Comparison of ENCODE assay signal across 10 cellular contexts in the genomic region with DNA sequence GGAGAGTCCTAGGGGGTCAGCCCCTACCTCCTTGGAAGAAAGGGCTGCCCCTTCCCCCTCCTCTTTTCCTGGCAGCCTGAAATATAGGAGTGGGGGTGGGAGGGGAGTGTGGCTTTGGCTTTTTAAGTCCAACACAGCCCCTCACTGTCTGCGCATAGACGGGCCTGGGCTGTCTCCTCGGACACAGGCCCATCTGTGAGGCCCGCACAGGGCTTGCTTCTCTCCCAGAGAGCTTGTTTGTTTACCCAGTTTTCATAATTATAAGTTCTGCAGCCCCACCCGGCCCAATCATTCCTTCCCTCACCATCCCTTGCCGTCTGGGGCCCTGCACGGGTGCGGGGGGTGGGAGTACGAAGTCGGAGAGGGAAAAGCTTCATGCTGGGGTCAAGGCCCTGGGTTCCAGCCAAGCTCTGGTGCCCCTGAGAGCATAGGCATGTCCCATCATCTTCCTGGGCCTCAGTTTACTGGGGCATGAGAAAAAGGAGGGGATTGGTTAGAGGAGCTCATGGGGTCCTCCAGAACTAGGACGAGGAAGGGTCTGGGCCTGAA. TPM values are rescaled to one million over a fixed set of nuclear protein-coding genes. Genes with fewer than 3 reads are reported as not detected.
DNase-seq lines count a peak whose midpoint lies in the region; ATAC-seq, FAIRE-seq and TF ChIP-seq lines count a peak whose summit lies in the region.
"Had no signal": no experiment of that assay in that cellular context is flagged by ENCODE, and none has a peak within 500 bp of the region (broad histone marks: within the 10 kb centered on the region; RNA-seq: fewer than 3 reads in every experiment).

No MANE protein-coding gene starts in this region.

- H3K36me3 ChIP-seq in Panc1 (ENCODE audit: control insufficient read depth, insufficient read depth, low read length) (no peaks in the 10 kb centered on the region), H1 (ENCODE audit: control insufficient read depth in 2 of 4, insufficient read depth in 4 of 4, low read length in 3 of 4) (no peaks in the 10 kb centered on the region), trophoblast cell (ENCODE audit: control insufficient read depth in 1 of 2, insufficient read depth in 2 of 2, low read length in 2 of 2) (peaks cover 39 to 40% of the 10 kb centered on the region in 2 experiments)

- H3K27ac ChIP-seq in Panc1 (ENCODE audit: low read length) (peak overlapping the region; percentile 72), H1 (ENCODE audit: low read depth, low read length) (no peak overlapping the region), trophoblast cell (ENCODE audit: low read depth, low read length) (peak overlapping the region; percentile 96)
- H3K27ac ChIP-seq: HL-60 had no signal

- POLR2A ChIA-PET in Panc1 (lab: Charles Lee) = interaction anchor here (0.7 kb wide), 1 partner anchor 36 kb away, joined by 3 read pairs; no protein-coding TSS in a partner anchor
- POLR2A ChIA-PET in H1 (lab: Charles Lee; ENCODE audit: partially characterized antibody) = interaction anchor here (0.6 to 1.7 kb wide), 4 partner anchors 9 to 107 kb away, joined by 3 to 14 read pairs (median 4); a partner anchor contains a TSS
- POLR2A ChIA-PET in GM10248 (lab: Yijun Ruan, JAX) = no interaction called here

- H3K27me3 Mint-ChIP-seq in CD14-positive monocyte (ENCODE audit: low read depth in 3 of 3) = peaks cover 5 to 6% (median 5%) of the 10 kb centered on the region in 3 donors

- 84% methylated on average over 11 of the region's 11 CpGs; no CpG with 5 or more reads in 1 of the 2 experiments for WGBS in H1 (ENCODE audit: extremely low coverage in 1 of 2, insufficient coverage in 1 of 2, insufficient read length in 1 of 2, insufficient replicate concordance in 2 of 2, low coverage in 1 of 2, low lambda C conversion rate in 2 of 2, missing lambda C conversion rate in 1 of 2), 2 experiments
- WGBS in trophoblast cell (ENCODE audit: extremely low coverage, insufficient coverage, insufficient read length) = no CpG with 5 or more reads among the region's 11 CpGs

- no peak overlapping the region for H3K4me3 Mint-ChIP-seq in CD14-positive monocyte

- H4K8ac ChIP-seq in H1 (ENCODE audit: extremely low read depth, insufficient read depth, low read length) = peak overlapping the region; percentile 54; the same call in 1 of the 2 replicates
- H4K8ac ChIP-seq in trophoblast cell (ENCODE audit: low read depth, low read length) = peak overlapping the region; percentile 87

- H3K4me2 ChIP-seq in H1 (ENCODE audit: insufficient read depth in 1 of 2, low read depth in 2 of 2, low read length in 2 of 2) = no peak overlapping the region
- H3K4me2 ChIP-seq in trophoblast cell (ENCODE audit: low read length) = peak overlapping the region; percentile 15

- peaks cover 0 to 54% of the 10 kb centered on the region in 2 experiments; a peak in 2 of 4 replicates for H3K79me2 ChIP-seq in H1 (ENCODE audit: control insufficient read depth in 1 of 2, insufficient read depth in 2 of 2, low read length in 2 of 2)
- peaks cover 46% of the 10 kb centered on the region for H3K79me2 ChIP-seq in trophoblast cell (ENCODE audit: control insufficient read depth, insufficient read depth, low read length, poor library complexity)

- H3K14ac ChIP-seq in H1 (ENCODE audit: insufficient read length) = no peak overlapping the region
- H3K14ac ChIP-seq in trophoblast cell (ENCODE audit: low read length) = peak overlapping the region; percentile 52

- no peak overlapping the region for H4K5ac ChIP-seq in H1 (ENCODE audit: insufficient read length, low read depth, low read length)

- no peak overlapping the region for H3K23ac ChIP-seq in H1 (ENCODE audit: insufficient read length)
- no peak overlapping the region for H3K23ac ChIP-seq in trophoblast cell (ENCODE audit: low read length)

- TF ChIP-seq EP300 in H1 (IDR thresholded peaks at IDR 0.05; ENCODE audit: borderline replicate concordance in 1 of 2, low read depth in 2 of 2, low read length in 2 of 2) = no peak

- H3K4me3 ChIP-seq in Panc1 (ENCODE audit: low read depth in 2 of 2, low read length in 2 of 2) (peak overlapping the region in 1 of 2 experiments; percentile 14; a peak in 1 of 4 replicates), H1 (ENCODE audit: extremely low read depth in 1 of 4, insufficient read depth in 2 of 4, low read depth in 3 of 4, low read length in 4 of 4) (no peak overlapping the region), trophoblast cell (ENCODE audit: low read depth, low read length) (no peak overlapping the region)

- TF ChIP-seq CTCF in CD14-positive monocyte (IDR thresholded peaks at IDR 0.05) (no peak), Panc1 (IDR thresholded peaks at IDR 0.05) (no peak), H1 (IDR thresholded peaks at IDR 0.05; ENCODE audit: control extremely low read depth in 1 of 3, insufficient read depth in 1 of 3, low read depth in 1 of 3, low read length in 3 of 3) (no peak), GM10248 (IDR thresholded peaks at IDR 0.05; ENCODE audit: control extremely low read depth, extremely low read depth, low read depth, missing control alignments) (no peak)

- H3K27me3 ChIP-seq in Panc1 (ENCODE audit: control insufficient read depth, insufficient read depth, low read length) (no peaks in the 10 kb centered on the region), H1 (replicated peaks in 1 of 4; ENCODE audit: control insufficient read depth in 3 of 4, extremely low read depth in 1 of 4, insufficient read depth in 3 of 4, low read length in 3 of 4) (no peaks in the 10 kb centered on the region), trophoblast cell (ENCODE audit: insufficient read depth, low read length) (no peaks in the 10 kb centered on the region)

- TF ChIP-seq POLR2A in H1 (IDR thresholded peaks at IDR 0.05; ENCODE audit: control extremely low read depth in 1 of 2, low read depth in 2 of 2, low read length in 2 of 2) (no peak), erythroblast (IDR thresholded peaks at IDR 0.05; ENCODE audit: low read length) (no peak)

- peaks cover 7 to 25% of the 10 kb centered on the region in 2 experiments for H4K20me1 ChIP-seq in H1 (replicated peaks in 1 of 2; ENCODE audit: control insufficient read depth in 1 of 2, insufficient read depth in 2 of 2, low read length in 2 of 2)

- no peak overlapping the region for H2BK20ac ChIP-seq in H1 (ENCODE audit: low read length)

- H3K9ac ChIP-seq in H1 (replicated peaks in 1 of 4; ENCODE audit: extremely low read depth in 1 of 4, low read depth in 3 of 4, low read length in 3 of 4) (no peak overlapping the region), trophoblast cell (ENCODE audit: low read length) (no peak overlapping the region)

- H4K12ac ChIP-seq in trophoblast cell (ENCODE audit: low read depth, low read length) = peak overlapping the region; percentile 63

- no peak for TF ChIP-seq RAD21 in H1 (IDR thresholded peaks at IDR 0.05 in 1 of 2, conservative IDR thresholded peaks at IDR 0.05 in 1 of 2; ENCODE audit: low read depth in 2 of 2, low read length in 2 of 2)

- H2AFZ ChIP-seq in H1 (ENCODE audit: low read length) (no peak overlapping the region), trophoblast cell (ENCODE audit: insufficient read depth, low read length, poor library complexity) (no peak overlapping the region)

- H3K9me3 ChIP-seq in Panc1 (ENCODE audit: control insufficient read depth, insufficient read depth, low read depth, low read length) (no peaks in the 10 kb centered on the region), H1 (ENCODE audit: insufficient read depth in 2 of 2, low read depth in 1 of 2, low read length in 1 of 2) (no peaks in the 10 kb centered on the region), trophoblast cell (ENCODE audit: insufficient read depth, low read depth, low read length) (no peaks in the 10 kb centered on the region)

- H3K36me3 Mint-ChIP-seq in CD14-positive monocyte = peaks cover 48 to 57% of the 10 kb centered on the region in 2 donors

- peaks cover 86% of the 10 kb centered on the region for H3K4me1 Mint-ChIP-seq in CD14-positive monocyte

- no peak overlapping the region for H3K56ac ChIP-seq in H1 (replicated peaks; ENCODE audit: insufficient read length, low read depth, low read length)

- H2BK15ac ChIP-seq in H1 (ENCODE audit: low read length) = no peak overlapping the region

- H2AK5ac ChIP-seq in H1 (ENCODE audit: low read depth, low read length) (no peak overlapping the region), trophoblast cell (ENCODE audit: low read length) (peak overlapping the region; percentile 79)

- no peak overlapping the region for H2BK5ac ChIP-seq in H1 (ENCODE audit: low read depth, low read length)
- peak overlapping the region; percentile 90 for H2BK5ac ChIP-seq in trophoblast cell (ENCODE audit: low read depth, low read length, poor library complexity)

- DNase-seq in CD14-positive monocyte (ENCODE audit: low spot score) (no peak), Panc1 (ENCODE audit: low read depth, low spot score) (no peak), H1 (ENCODE audit: low read depth in 1 of 2, low spot score in 2 of 2) (no peak), trophoblast cell (no peak), HCEC 1CT (no peak), erythroblast (lab: John Stamatoyannopoulos, UW) (no peak), GM10248 (ENCODE audit: extremely low spot score) (no peak), AG20443 (ENCODE audit: low spot score) (no peak)
- DNase-seq: NCI-H446 had no signal

- in situ Hi-C loops in Panc1 (cut with HindIII; ENCODE audit: low pct_unique_long_range_greater_than_20kb, low sequenced_read_pairs) = no loop called here

- no peaks in the 10 kb centered on the region for H3K23me2 ChIP-seq in H1 (ENCODE audit: low read depth, low read length)

- peak overlapping the region; percentile 9 to 92 (median 80) for H3K27ac Mint-ChIP-seq in CD14-positive monocyte

- H2BK12ac ChIP-seq in H1 (ENCODE audit: low read depth, low read length) = no peak overlapping the region
- peak overlapping the region; percentile 75 for H2BK12ac ChIP-seq in trophoblast cell (ENCODE audit: low read length)

- FAIRE-seq in H1 (lab: Jason Lieb, UNC) = no peak

- intact Hi-C loops in CD14-positive monocyte (cut with micrococcal nuclease) = loop anchor here in 1 of 2 donors (5.0 kb wide), 1 partner anchor 36 kb away; no protein-coding TSS in a partner anchor
- intact Hi-C loops in Panc1 (cut with micrococcal nuclease; ENCODE audit: unreplicated experiment) = no loop called here

- H3K79me1 ChIP-seq in H1 (ENCODE audit: low read depth, low read length) (peaks cover 34% of the 10 kb centered on the region), trophoblast cell (ENCODE audit: low read length) (peaks cover 65% of the 10 kb centered on the region)

- H2BK120ac ChIP-seq in H1 (replicated peaks; ENCODE audit: low read depth, low read length) (no peak overlapping the region), trophoblast cell (ENCODE audit: insufficient read depth, low read length, poor library complexity) (peak overlapping the region; percentile 83)

- H3K4ac ChIP-seq in H1 (replicated peaks; ENCODE audit: insufficient read length, low read depth, low read length) (no peak overlapping the region), trophoblast cell (ENCODE audit: low read depth, low read length) (peak overlapping the region; percentile 53)

- H4K91ac ChIP-seq in H1 (replicated peaks; ENCODE audit: insufficient read length, low read length) = no peak overlapping the region
- peak overlapping the region; percentile 79 for H4K91ac ChIP-seq in trophoblast cell (ENCODE audit: low read depth, low read length)

- ATAC-seq in Panc1 = no peak

- CTCF ChIA-PET in Panc1 (lab: Charles Lee) = interaction anchor here (0.6 kb wide), 1 partner anchor 28 kb away, joined by 4 read pairs; no protein-coding TSS in a partner anchor
- CTCF ChIA-PET in H1 (lab: Charles Lee; ENCODE audit: partially characterized antibody) = interaction anchor here (0.5 to 5.0 kb wide), 20 partner anchors 9 to 177 kb away, joined by 3 to 33 read pairs (median 3); partner anchors contain the start of gene TOR2A
- CTCF ChIA-PET in GM10248 (lab: Yijun Ruan, JAX) = interaction anchor here (0.7 to 2.2 kb wide), 4 partner anchors 14 to 177 kb away, joined by 3 to 7 read pairs (median 3); partner anchors contain the start of gene TOR2A

- peaks cover 85% of the 10 kb centered on the region for H3K4me1 ChIP-seq in Panc1 (ENCODE audit: control insufficient read depth, insufficient read depth, low read length)
- H3K4me1 ChIP-seq in H1 (replicated peaks in 1 of 4; ENCODE audit: control insufficient read depth in 3 of 4, insufficient read depth in 4 of 4, low read length in 3 of 4) = peaks cover 5 to 26% (median 19%) of the 10 kb centered on the region in 4 experiments
- peaks cover 69 to 74% of the 10 kb centered on the region in 2 experiments for H3K4me1 ChIP-seq in trophoblast cell (ENCODE audit: control insufficient read depth in 1 of 2, insufficient read depth in 2 of 2, low read length in 2 of 2)

- H3K9me3 Mint-ChIP-seq in CD14-positive monocyte = peaks cover 0 to 2% (median 0%) of the 10 kb centered on the region in 7 donors

- H3K18ac ChIP-seq in H1 (ENCODE audit: extremely low read depth, low read length) (no peak overlapping the region), trophoblast cell (ENCODE audit: low read length) (peak overlapping the region; percentile 97)

- no TSS peak for BruUV-seq in Panc1 (replicated peaks; lab: Mats Ljungman, UMichigan)

RNA-seq across cellular contexts. Expression of gene STXBP1, which starts 54.0 kb away (rescaled TPM):
- polyA plus RNA-seq in CD14-positive monocyte (under 1 TPM in 1 of 2 donors, not detected in 1; 0.59 TPM), H1 (2011; rRNA removed) (11.5 and 19.4 TPM in 2 replicates)
- total RNA-seq in Panc1 (2021; ENCODE audit: unreplicated experiment) = 67.5 TPM
- 62.5 TPM for polyA plus RNA-seq in Panc1 (2012; ENCODE audit: insufficient read length)
- 60.9 and 61.9 TPM in 2 replicates for total RNA-seq in H1 (2021; fragmentation: NEBNext Ultra II Directional; extraction: Animal tissue kit (Norgen Biotek cat#: 25700))
- 13.9 TPM for polyA plus RNA-seq in H1 (2011; cell fraction: cytosol; rRNA removed)
- 31.3 TPM for polyA plus RNA-seq in H1 (2011; cell fraction: nucleus; rRNA removed)
- polyA plus RNA-seq in H1 (2012, experiment 1 of 2) = 23.3 to 29.4 TPM (median 26.6 TPM) in 4 replicates
- 17.5 TPM for polyA plus RNA-seq in H1 (2012, experiment 2 of 2)
- polyA plus RNA-seq in H1 (2013, experiment 1 of 2) = 37.3 TPM
- 37.1 TPM for polyA plus RNA-seq in H1 (2013, experiment 2 of 2)
- polyA minus RNA-seq in H1 (2011; rRNA and poly(A)+ RNA removed) = 21.8 and 25.2 TPM in 2 replicates
- 14.8 TPM for polyA minus RNA-seq in H1 (2011; cell fraction: cytosol; rRNA and poly(A)+ RNA removed)
- polyA minus RNA-seq in H1 (2011; cell fraction: nucleus; rRNA and poly(A)+ RNA removed) = 18.2 TPM
- polyA plus RNA-seq in trophoblast cell (2013) = 79.8 and 92.5 TPM in 2 replicates
